Comparison of ENCODE assay signal across 16 cellular contexts in the genomic region with DNA sequence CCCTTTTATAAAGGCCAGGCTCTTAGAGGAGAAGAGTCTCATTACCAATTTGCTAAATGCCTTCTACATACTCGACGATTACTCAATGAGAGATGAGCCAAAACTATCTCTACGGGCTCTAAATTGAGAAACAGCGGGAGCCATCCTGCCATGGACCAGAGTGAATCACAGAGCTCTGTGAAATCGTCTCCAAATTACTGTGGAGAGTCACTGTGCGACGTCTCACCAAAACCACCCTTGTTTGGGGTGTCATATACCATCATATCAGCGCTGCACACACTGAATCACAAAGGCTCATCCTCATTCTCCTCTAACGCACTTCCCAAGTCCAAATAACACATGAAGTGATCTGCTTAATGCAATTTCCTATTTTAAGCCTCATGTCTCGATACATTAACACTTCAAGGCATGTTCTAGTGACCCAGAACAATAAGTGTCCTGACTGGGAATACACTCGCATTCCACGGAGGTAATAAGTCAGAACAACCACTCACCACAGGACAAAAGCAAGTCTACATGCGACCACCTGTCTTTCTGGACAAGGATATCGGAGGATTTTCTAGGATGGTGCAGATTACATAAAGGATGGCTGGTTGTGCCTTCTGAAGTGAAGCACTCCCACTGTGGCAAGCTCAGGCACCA. TPM values are rescaled to one million over a fixed set of nuclear protein-coding genes. Genes with fewer than 3 reads are reported as not detected.
DNase-seq lines count a peak whose midpoint lies in the region; ATAC-seq, FAIRE-seq and TF ChIP-seq lines count a peak whose summit lies in the region.
"Had no signal": no experiment of that assay in that cellular context is flagged by ENCODE, and none has a peak within 500 bp of the region (broad histone marks: within the 10 kb centered on the region; RNA-seq: fewer than 3 reads in every experiment).

No MANE protein-coding gene starts in this region.

- H3K36me3 ChIP-seq in bronchial epithelial cell (ENCODE audit: control insufficient read depth, insufficient read depth, low read length) (no peaks in the 10 kb centered on the region), lung (ENCODE audit: control insufficient read depth in 2 of 2, insufficient read depth in 2 of 2, low read length in 2 of 2) (peaks cover 3 to 24% of the 10 kb centered on the region in 2 donors), subcutaneous abdominal adipose tissue (ENCODE audit: control insufficient read depth in 5 of 5, insufficient read depth in 5 of 5, low read length in 5 of 5) (peaks cover 14 to 60% (median 51%) of the 10 kb centered on the region in 5 donors)

- DNase-seq in HFFc6 (peak; percentile 47), bronchial epithelial cell (ENCODE audit: low read depth) (no peak), lung (ENCODE audit: low spot score) (no peak), cerebellar nuclear complex (lab: John Stamatoyannopoulos, UW) (no peak)
- no peak for DNase-seq in activated CD4-positive, alpha-beta T cell treated with anti-CD3 and anti-CD28 coated beads, Interleukin-2, amount 10 ng/mL, durations not matched to agents 24 days and 14 days
- DNase-seq: NCI-H1930; occipital lobe; stimulated activated CD4-positive, alpha-beta T cell treated with anti-CD3 and anti-CD28 coated beads, Interleukin-4, amount 100 ng/mL, for 24 hours; stimulated activated naive CD8-positive, alpha-beta T cell treated with anti-CD3 and anti-CD28 coated beads, Interleukin-15, Interleukin-2, amounts not matched to agents 100 U/mL and 50 U/mL, for 24 hours had no signal

- H3K27ac ChIP-seq in lung (ENCODE audit: low read depth in 1 of 2, low read length in 1 of 2) (peak overlapping the region; percentile 9 to 68), subcutaneous abdominal adipose tissue (ENCODE audit: low read depth, low read length) (peak overlapping the region; percentile 85)

- H3K9me3 ChIP-seq in lung (ENCODE audit: control insufficient read depth in 2 of 2, insufficient read depth in 1 of 2, low read length in 1 of 2) (no peaks in the 10 kb centered on the region), subcutaneous abdominal adipose tissue (ENCODE audit: control insufficient read depth in 5 of 5, low read length in 5 of 5) (no peaks in the 10 kb centered on the region)

- H3K4me3 ChIP-seq in bronchial epithelial cell (ENCODE audit: low read depth, low read length) (no peak overlapping the region), lung (no peak overlapping the region), subcutaneous abdominal adipose tissue (ENCODE audit: low read depth in 1 of 5, low read length in 5 of 5) (no peak overlapping the region)
- H3K4me3 ChIP-seq: K562 had no signal

- peak overlapping the region; percentile 76 for H3K27ac Mint-ChIP-seq in HFFc6
- H3K27ac Mint-ChIP-seq in activated CD4-positive, alpha-beta T cell treated with anti-CD3 and anti-CD28 coated beads, Interleukin-2, amount 10 ng/mL, durations not matched to agents 24 days and 14 days, result no peak overlapping the region
- H3K27ac Mint-ChIP-seq: activated T-helper 2 cell treated with anti-CD3 and anti-CD28 coated beads, Interferon-gamma antibody, Interleukin-2, Interleukin-4, amounts not matched to agents 10 μg/mL and 5 μg/mL and 100 μg/mL, durations not matched to agents 14 hours and 24 hours and 36 hours; CD8-positive, alpha-beta T cell had no signal

- H3K27me3 Mint-ChIP-seq in HFFc6 (ENCODE audit: insufficient read depth), result no peaks in the 10 kb centered on the region
- peaks cover 12% of the 10 kb centered on the region for H3K27me3 Mint-ChIP-seq in activated CD4-positive, alpha-beta T cell treated with anti-CD3 and anti-CD28 coated beads, Interleukin-2, amount 10 ng/mL, durations not matched to agents 24 days and 14 days

- H3K36me3 Mint-ChIP-seq in HFFc6 (ENCODE audit: low read depth), result peaks cover 66% of the 10 kb centered on the region
- no peaks in the 10 kb centered on the region for H3K36me3 Mint-ChIP-seq in activated CD4-positive, alpha-beta T cell treated with anti-CD3 and anti-CD28 coated beads, Interleukin-2, amount 10 ng/mL, durations not matched to agents 24 days and 14 days (ENCODE audit: low read depth)
- H3K36me3 Mint-ChIP-seq: CD8-positive, alpha-beta T cell had no signal

- FAIRE-seq in bronchial epithelial cell (lab: Jason Lieb, UNC), result peak; percentile 23
- FAIRE-seq: K562, keratinocyte had no signal

- TF ChIP-seq CTCF in HFFc6 (IDR thresholded peaks at IDR 0.05) (no peak), bronchial epithelial cell (IDR thresholded peaks at IDR 0.05; ENCODE audit: insufficient read depth, low read length, severe bottlenecking) (no peak), lung (IDR thresholded peaks at IDR 0.05; ENCODE audit: control extremely low read depth, extremely low read depth) (no peak)

- ATAC-seq in lung (ENCODE audit: insufficient read depth, low FRiP score) (no peak), GM18519 (IDR thresholded peaks at IDR 0.05; ENCODE audit: low FRiP score, unreplicated experiment) (no peak)
- ATAC-seq: CD8-positive, alpha-beta T cell; esophagus mucosa; K562; stimulated activated naive CD8-positive, alpha-beta T cell treated with anti-CD3 and anti-CD28 coated beads, Interleukin-15, Interleukin-2, amounts not matched to agents 100 U/mL and 50 U/mL, for 24 hours had no signal

- peak overlapping the region in 1 of 5 donors; percentile 8 for H3K9ac ChIP-seq in subcutaneous abdominal adipose tissue (ENCODE audit: low read length in 5 of 5)

- peaks cover 49% of the 10 kb centered on the region for H3K4me1 Mint-ChIP-seq in HFFc6 (ENCODE audit: low read depth)
- H3K4me1 Mint-ChIP-seq in activated CD4-positive, alpha-beta T cell treated with anti-CD3 and anti-CD28 coated beads, Interleukin-2, amount 10 ng/mL, durations not matched to agents 24 days and 14 days, result no peaks in the 10 kb centered on the region

- H3K9me3 Mint-ChIP-seq in HFFc6, result no peaks in the 10 kb centered on the region
- no peaks in the 10 kb centered on the region for H3K9me3 Mint-ChIP-seq in activated CD4-positive, alpha-beta T cell treated with anti-CD3 and anti-CD28 coated beads, Interleukin-2, amount 10 ng/mL, durations not matched to agents 24 days and 14 days
- H3K9me3 Mint-ChIP-seq: activated T-helper 2 cell treated with anti-CD3 and anti-CD28 coated beads, Interferon-gamma antibody, Interleukin-2, Interleukin-4, amounts not matched to agents 10 μg/mL and 5 μg/mL and 100 μg/mL, durations not matched to agents 14 hours and 24 hours and 36 hours; CD8-positive, alpha-beta T cell had no signal

- 84 to 85% methylated on average over 14 of the region's 14 CpGs for WGBS in lung, 2 donors

- no peaks in the 10 kb centered on the region for H3K27me3 ChIP-seq in bronchial epithelial cell (ENCODE audit: control insufficient read depth, insufficient read depth, low read length)
- H3K27me3 ChIP-seq in lung (ENCODE audit: control insufficient read depth, insufficient read depth), result no peaks in the 10 kb centered on the region
- no peaks in the 10 kb centered on the region for H3K27me3 ChIP-seq in subcutaneous abdominal adipose tissue (ENCODE audit: control insufficient read depth in 5 of 5, insufficient read depth in 4 of 5, low read length in 5 of 5)

- H3K4me3 Mint-ChIP-seq in HFFc6, result peak overlapping the region; percentile 48
- no peak overlapping the region for H3K4me3 Mint-ChIP-seq in activated CD4-positive, alpha-beta T cell treated with anti-CD3 and anti-CD28 coated beads, Interleukin-2, amount 10 ng/mL, durations not matched to agents 24 days and 14 days
- H3K4me3 Mint-ChIP-seq: CD8-positive, alpha-beta T cell had no signal

- H3K4me1 ChIP-seq in lung (ENCODE audit: control insufficient read depth in 2 of 2, insufficient read depth in 2 of 2, low read length in 2 of 2), result peaks cover 4 to 11% of the 10 kb centered on the region in 2 donors
- peaks cover 18 to 48% (median 35%) of the 10 kb centered on the region in 5 donors for H3K4me1 ChIP-seq in subcutaneous abdominal adipose tissue (ENCODE audit: control insufficient read depth in 5 of 5, insufficient read depth in 5 of 5, low read length in 5 of 5)

- intact Hi-C loops in activated CD4-positive, alpha-beta T cell treated with anti-CD3 and anti-CD28 coated beads, Interleukin-2, amount 10 ng/mL, durations not matched to agents 24 days and 14 days (cut with micrococcal nuclease), result no loop called here

RNA-seq across cellular contexts. Expression of a gene that starts 44.4 kb away (rescaled TPM):
- 100 to 1,000 TPM in 5 of 6 experiments, 10 to 100 TPM in 1; 97.5 to 124 (median 107) TPM for total RNA-seq in HFFc6 (2021; fragmentation: NEBNext Ultra II Directional; extraction: Animal tissue kit (Norgen Biotek cat#: 25700))
- total RNA-seq in bronchial epithelial cell (0.13 and 1.3 TPM in 2 replicates), lung (100 to 1,000 TPM in 1 of 2 donors, 10 to 100 TPM in 1; 55.8 to 151 TPM)
- 10 to 100 TPM; 15.4 to 34.4 TPM for polyA plus RNA-seq in lung
- 0.57 and 0.61 TPM in 2 replicates for total RNA-seq in activated CD4-positive, alpha-beta T cell treated with anti-CD3 and anti-CD28 coated beads, Interleukin-2, amount 10 ng/mL, durations not matched to agents 24 days and 14 days
- total RNA-seq: CD8-positive, alpha-beta T cell had no signal
- polyA plus RNA-seq: K562 had no signal

Comparison
In these comparisons a context has a peak if more than half of its experiments do, and no peak if none do; other contexts are left out.
1. RNA of a gene that starts 44.4 kb away (total RNA-seq): 55.8 to 151 TPM in lung and 97.5 to 124 TPM in HFFc6; 0.13 to 1.3 TPM in bronchial epithelial cell and 0.57 to 0.61 TPM in activated CD4-positive, alpha-beta T cell treated with anti-CD3 and anti-CD28 coated beads, Interleukin-2, amount 10 ng/mL, durations not matched to agents 24 days and 14 days; every median in the first group is over 10 times any median in the second.